ENCODE assay signal across 23 cellular contexts in the genomic region with DNA sequence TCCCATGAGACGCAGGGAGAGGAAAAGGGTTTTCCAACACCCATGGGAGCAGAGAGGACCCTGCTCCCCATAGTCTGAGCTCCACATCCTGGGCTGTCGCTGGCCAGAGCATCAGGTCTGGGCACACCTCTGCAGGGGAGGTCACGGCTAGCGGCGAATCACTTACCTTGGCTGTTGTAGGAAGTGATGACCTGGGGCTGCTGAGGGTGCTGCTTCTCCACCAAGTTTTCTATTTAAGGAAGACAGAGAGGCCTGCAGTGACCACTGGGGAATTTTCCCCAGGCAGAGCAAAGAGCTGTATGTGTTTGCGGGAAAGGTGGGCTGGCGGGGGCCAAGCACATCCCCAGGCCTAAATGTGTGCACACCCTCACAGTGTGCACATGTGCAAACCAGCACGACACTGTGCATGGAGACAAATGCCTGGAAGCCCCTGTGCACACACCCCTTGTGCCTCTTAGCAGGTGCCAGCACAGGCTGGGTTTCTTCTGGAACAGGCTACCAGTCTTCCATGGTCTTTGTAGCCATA. TPM values are rescaled to one million over a fixed set of nuclear protein-coding genes. Genes with fewer than 3 reads are reported as not detected.
"Had no signal": no experiment of that assay in that cellular context is flagged by ENCODE, and none has a peak within 500 bp of the region (broad histone marks: within the 10 kb centered on the region; RNA-seq: fewer than 3 reads in every experiment).

No MANE protein-coding gene starts in this region.

- H3K27ac Mint-ChIP-seq: naive B cell, nephron had no signal

- H3K9me3 Mint-ChIP-seq: nephron had no signal

- H3K27me3 ChIP-seq: dorsolateral prefrontal cortex, esophagus muscularis mucosa, gastrocnemius medialis, heart right ventricle, left lung, suprapubic skin, thyroid gland, upper lobe of right lung had no signal

- DNase-seq: central memory CD4-positive, alpha-beta T cell; cortex of kidney; dorsolateral prefrontal cortex; effector memory CD4-positive, alpha-beta T cell; gastrocnemius medialis; hypothalamus; left lung; mesenchymal stem cell; naive B cell; posterior cingulate gyrus; right cardiac atrium; small intestine; stimulated activated CD4-positive, alpha-beta T cell treated with anti-CD3 and anti-CD28 coated beads, Interleukin-2, amount 100 ng/mL, for 48 hours; stimulated activated naive CD4-positive, alpha-beta T cell treated with Interleukin-2 at 50 U/mL for 16 hours; thyroid gland; upper lobe of right lung had no signal

- H3K9me3 ChIP-seq: esophagus muscularis mucosa, gastrocnemius medialis, heart right ventricle, left lung, suprapubic skin, thyroid gland, upper lobe of right lung had no signal

- H3K27ac ChIP-seq: dorsolateral prefrontal cortex, epithelial cell of prostate, esophagus muscularis mucosa, left lung, suprapubic skin, thyroid gland, upper lobe of right lung had no signal

- H3K36me3 ChIP-seq: gastrocnemius medialis, heart right ventricle, left lung, suprapubic skin, thyroid gland, upper lobe of right lung had no signal

- H3K4me3 Mint-ChIP-seq: naive B cell, nephron had no signal

- H3K36me3 Mint-ChIP-seq: naive B cell had no signal

- H3K4me1 Mint-ChIP-seq: naive B cell had no signal

- H3K4me3 ChIP-seq: dorsolateral prefrontal cortex, esophagus muscularis mucosa, gastrocnemius medialis, heart right ventricle, left lung, lung, suprapubic skin, thyroid gland, upper lobe of right lung had no signal

- H3K4me1 ChIP-seq: left lung, suprapubic skin, thyroid gland, upper lobe of right lung had no signal

RNA-seq across cellular contexts. Expression of a gene that starts 7.6 kb away (rescaled TPM):
- total RNA-seq: fibroblast of villous mesenchyme had no signal
